In genomic region chr4:145773581-145774234, GRCh38 we compare ENCODE assay signal across 11 cellular contexts.
DNase-seq lines count a peak whose midpoint lies in the region; ATAC-seq and TF ChIP-seq lines count a peak whose summit lies in the region.
"Had no signal": no experiment of that assay in that cellular context is flagged by ENCODE, and none has a peak within 500 bp of the region (broad histone marks: within the 10 kb centered on the region; RNA-seq: fewer than 3 reads in every experiment).

No MANE protein-coding gene starts in this region.

- TF ChIP-seq CTCF in breast epithelium (IDR thresholded peaks at IDR 0.05) (no peak), MCF 10A (IDR thresholded peaks at IDR 0.05; ENCODE audit: unreplicated experiment) (no peak), astrocyte of the spinal cord (IDR thresholded peaks at IDR 0.05; ENCODE audit: low read depth, low read length) (no peak), thyroid gland (IDR thresholded peaks at IDR 0.05) (peak in 1 of 6 experiments; percentile 3)

- ATAC-seq in HG02970 (IDR thresholded peaks at IDR 0.05; ENCODE audit: low FRiP score, unreplicated experiment): peak; percentile 47
- ATAC-seq: activated CD4-positive, CD25-positive, alpha-beta regulatory T cell treated with anti-CD3 and anti-CD28 coated beads, Interleukin-2, amount 50 U/mL, for 24 hours had no signal

- TF ChIP-seq POLR2A in breast epithelium (IDR thresholded peaks at IDR 0.05) (no peak), thyroid gland (IDR thresholded peaks at IDR 0.05) (peak in 1 of 2 donors; percentile 62)

- H3K9me3 ChIP-seq in breast epithelium (no peaks in the 10 kb centered on the region), thyroid gland (no peaks in the 10 kb centered on the region)

- no peaks in the 10 kb centered on the region for H3K9me3 Mint-ChIP-seq in MCF 10A (ENCODE audit: unreplicated experiment)

- peaks cover 28% of the 10 kb centered on the region for H3K36me3 Mint-ChIP-seq in MCF 10A (ENCODE audit: insufficient read depth, unreplicated experiment)

- POLR2A ChIA-PET in MCF 10A (lab: Yijun Ruan, JAX): interaction anchor here (0.5 to 0.8 kb wide), 2 partner anchors 12 to 164 kb away, joined by 3 read pairs; no protein-coding TSS in a partner anchor

- H3K4me1 Mint-ChIP-seq in MCF 10A (ENCODE audit: insufficient read depth, unreplicated experiment): no peaks in the 10 kb centered on the region

- H3K27ac Mint-ChIP-seq in MCF 10A (ENCODE audit: low read depth, unreplicated experiment): no peak overlapping the region

- H3K4me3 Mint-ChIP-seq in MCF 10A (ENCODE audit: unreplicated experiment): no peak overlapping the region

- BruUV-seq in MCF 10A (replicated peaks; lab: Mats Ljungman, UMichigan): no TSS peak

- H3K36me3 ChIP-seq in breast epithelium: no peaks in the 10 kb centered on the region
- peaks cover 0 to 3% of the 10 kb centered on the region in 2 donors for H3K36me3 ChIP-seq in thyroid gland

- H3K27ac ChIP-seq in breast epithelium (peak overlapping the region; percentile 78 to 83), thyroid gland (peak overlapping the region; percentile 89 to 97 (median 91))

- in situ Hi-C loops in astrocyte of the spinal cord (cut with HindIII; ENCODE audit: low sequenced_read_pairs): no loop called here

- intact Hi-C loops in breast epithelium (cut with DNase I; ENCODE audit: low total_unique reads) (no loop called here), MCF 10A (cut with micrococcal nuclease) (no loop called here), thyroid gland (cut with DNase I) (no loop called here)

- H3K4me1 ChIP-seq in breast epithelium: no peaks in the 10 kb centered on the region
- peaks cover 14 to 15% of the 10 kb centered on the region in 2 donors for H3K4me1 ChIP-seq in thyroid gland

- H3K27me3 ChIP-seq in breast epithelium: no peaks in the 10 kb centered on the region
- no peaks in the 10 kb centered on the region for H3K27me3 ChIP-seq in thyroid gland

- WGBS in thyroid gland, 2 donors: 30 to 50% methylated on average over 6 of the region's 6 CpGs

- H3K4me3 ChIP-seq in breast epithelium: no peak overlapping the region
- H3K4me3 ChIP-seq in astrocyte of the spinal cord (ENCODE audit: low read depth, low read length): no peak overlapping the region
- H3K4me3 ChIP-seq in thyroid gland (replicated peaks in 1 of 3): no peak overlapping the region

- H3K27me3 Mint-ChIP-seq in MCF 10A (ENCODE audit: insufficient read depth, unreplicated experiment): no peaks in the 10 kb centered on the region

- DNase-seq in breast epithelium (ENCODE audit: low spot score in 2 of 2) (peak in 1 of 2 donors; percentile 74), MCF 10A (ENCODE audit: unreplicated experiment) (no peak), astrocyte of the spinal cord (ENCODE audit: low read depth, low spot score) (peak; percentile 9), thyroid gland (peak; percentile 84 to 89), T1000 (lab: John Stamatoyannopoulos, UW) (no peak), MV-4-11 (lab: John Stamatoyannopoulos, UW) (no peak), Kasumi-1 (lab: John Stamatoyannopoulos, UW) (no peak)
- DNase-seq: NCI-H2107; stimulated activated CD4-positive, alpha-beta T cell treated with anti-CD3 and anti-CD28 coated beads, Interleukin-15, amount 100 ng/mL, for 24 hours had no signal

- CTCF ChIA-PET in MCF 10A (lab: Yijun Ruan, JAX): interaction anchor here (0.6 to 1.0 kb wide), 3 partner anchors 116 to 322 kb away, joined by 3 to 4 read pairs (median 3); no protein-coding TSS in a partner anchor

Comparison
In these comparisons a context has a peak if more than half of its experiments do, and no peak if none do; other contexts are left out.
1. DNase-seq: peak in astrocyte of the spinal cord (single experiment) and thyroid gland (2 of 2); none in MCF 10A (single experiment), T1000 (single experiment), MV-4-11 (single experiment) and Kasumi-1 (0 of 2).